In genomic region chr7:129433823-129434171, GRCh38 we compare ENCODE assay signal across 8 cellular contexts. TPM values are rescaled to one million over a fixed set of nuclear protein-coding genes. Genes with fewer than 3 reads are reported as not detected.
DNase-seq lines count a peak whose midpoint lies in the region; ATAC-seq and TF ChIP-seq lines count a peak whose summit lies in the region.

No MANE protein-coding gene starts in this region.

- in situ Hi-C loops in HAP-1 (cut with MboI; ENCODE audit: low sequenced_read_pairs): no loop called here

- 1% methylated on average over 20 of the region's 20 CpGs for WGBS in mesenchymal stem cell

- no peaks in the 10 kb centered on the region for H3K36me3 ChIP-seq in HAP-1 (replicated peaks)
- H3K36me3 ChIP-seq in Loucy (ENCODE audit: insufficient read depth, low read length): no peaks in the 10 kb centered on the region
- no peaks in the 10 kb centered on the region for H3K36me3 ChIP-seq in mesenchymal stem cell (ENCODE audit: control insufficient read depth in 1 of 2, insufficient read depth in 2 of 2, low read depth in 1 of 2, low read length in 2 of 2)
- no peaks in the 10 kb centered on the region for H3K36me3 ChIP-seq in vagina

- H2BK5ac ChIP-seq in mesenchymal stem cell (ENCODE audit: low read depth, low read length, poor library complexity, severe bottlenecking): no peak overlapping the region

- no peak overlapping the region for H3K23ac ChIP-seq in mesenchymal stem cell (ENCODE audit: low read length in 2 of 2)

- no peak for TF ChIP-seq POLR2A in vagina (IDR thresholded peaks at IDR 0.05)

- H3K9ac ChIP-seq in Loucy (ENCODE audit: low read depth, low read length, poor library complexity, severe bottlenecking) (peak overlapping the region; percentile 79), mesenchymal stem cell (ENCODE audit: low read length) (peak overlapping the region; percentile 87)

- H3K79me1 ChIP-seq in mesenchymal stem cell (replicated peaks; ENCODE audit: low read length, poor library complexity, severe bottlenecking): peaks cover 3% of the 10 kb centered on the region

- H3K4me2 ChIP-seq in Loucy (ENCODE audit: low read depth, low read length, poor library complexity, severe bottlenecking): peak overlapping the region; percentile 92
- peak overlapping the region; percentile 86 for H3K4me2 ChIP-seq in mesenchymal stem cell (ENCODE audit: low read length, poor library complexity, severe bottlenecking)

- H3K27me3 ChIP-seq in HAP-1 (ENCODE audit: low read depth) (no peaks in the 10 kb centered on the region), Loucy (ENCODE audit: insufficient read depth, low read length, poor library complexity, severe bottlenecking) (peaks cover 5% of the 10 kb centered on the region), mesenchymal stem cell (ENCODE audit: control insufficient read depth in 1 of 2, insufficient read depth in 1 of 2, low read length in 2 of 2) (peaks cover 8 to 21% of the 10 kb centered on the region in 2 experiments), vagina (no peaks in the 10 kb centered on the region)

- no peaks in the 10 kb centered on the region for H3K79me2 ChIP-seq in Loucy (ENCODE audit: insufficient read depth, low read length)

- H3K9me3 ChIP-seq in HAP-1: no peaks in the 10 kb centered on the region
- no peaks in the 10 kb centered on the region for H3K9me3 ChIP-seq in Loucy (ENCODE audit: insufficient read depth, low read depth, low read length)
- no peaks in the 10 kb centered on the region for H3K9me3 ChIP-seq in mesenchymal stem cell (ENCODE audit: control insufficient read depth, low read length)
- no peaks in the 10 kb centered on the region for H3K9me3 ChIP-seq in vagina

- H3F3A ChIP-seq in Loucy (ENCODE audit: low read depth): no peaks in the 10 kb centered on the region

- H4K20me1 ChIP-seq in Loucy (ENCODE audit: insufficient read depth, low read length, poor library complexity, severe bottlenecking): no peaks in the 10 kb centered on the region

- no peak overlapping the region for H4K91ac ChIP-seq in mesenchymal stem cell (ENCODE audit: low read length)

- H3K27ac Mint-ChIP-seq in central memory CD8-positive, alpha-beta T cell (ENCODE audit: low read depth): peak overlapping the region; percentile 85

- peaks cover 7% of the 10 kb centered on the region for H3K4me1 ChIP-seq in HAP-1
- H3K4me1 ChIP-seq in Loucy (ENCODE audit: insufficient read depth, low read length, poor library complexity, severe bottlenecking): peaks cover 20% of the 10 kb centered on the region
- peaks cover 7% of the 10 kb centered on the region for H3K4me1 ChIP-seq in mesenchymal stem cell (ENCODE audit: control insufficient read depth, insufficient read depth, low read depth, low read length)
- H3K4me1 ChIP-seq in vagina: peaks cover 19% of the 10 kb centered on the region

- H2AK5ac ChIP-seq in mesenchymal stem cell (ENCODE audit: low read length, severe bottlenecking): no peak overlapping the region

- H3K36me3 Mint-ChIP-seq in central memory CD8-positive, alpha-beta T cell (ENCODE audit: insufficient read depth): peaks cover 8% of the 10 kb centered on the region

- H2BK12ac ChIP-seq in mesenchymal stem cell (ENCODE audit: low read length in 2 of 2): no peak overlapping the region

- no peaks in the 10 kb centered on the region for H3K9me3 Mint-ChIP-seq in central memory CD8-positive, alpha-beta T cell

- ATAC-seq in GM18517 (IDR thresholded peaks at IDR 0.05; ENCODE audit: unreplicated experiment): peak; percentile 61
- peak; percentile 71 for ATAC-seq in central memory CD8-positive, alpha-beta T cell (replicated peaks; ENCODE audit: extremely low read depth, poor library complexity, severe bottlenecking)

- H3K9me2 ChIP-seq in Loucy (replicated peaks; ENCODE audit: low read depth, low read length): no peaks in the 10 kb centered on the region

- H3K27ac ChIP-seq in mesenchymal stem cell (ENCODE audit: low read length, poor library complexity, severe bottlenecking) (no peak overlapping the region), vagina (no peak overlapping the region)

- H3K18ac ChIP-seq in mesenchymal stem cell (ENCODE audit: low read depth in 1 of 2, low read length in 2 of 2): peak overlapping the region in 1 of 2 experiments; percentile 31

- peak overlapping the region; percentile 86 for H2BK15ac ChIP-seq in mesenchymal stem cell (ENCODE audit: low read depth, poor library complexity, severe bottlenecking)

- peak in 1 of 2 experiments; percentile 64 for DNase-seq in HAP-1 (ENCODE audit: low spot score in 2 of 2)
- no peak for DNase-seq in central memory CD8-positive, alpha-beta T cell (ENCODE audit: low spot score in 2 of 2)
- no peak for DNase-seq in mesenchymal stem cell
- no peak for DNase-seq in vagina (ENCODE audit: extremely low spot score in 2 of 2)
- DNase-seq in NK-92 treated with Interleukin-12 subunit alpha and Interleukin-12 subunit beta, amount 100 ng/mL, for 24 hours (lab: John Stamatoyannopoulos, UW): no peak
- DNase-seq in pons (ENCODE audit: low spot score): no peak

- no peak overlapping the region for H2BK120ac ChIP-seq in mesenchymal stem cell (ENCODE audit: low read depth, low read length)

- H2AFZ ChIP-seq in Loucy (ENCODE audit: low read length) (peak overlapping the region; percentile 97), mesenchymal stem cell (ENCODE audit: low read depth, low read length) (peak overlapping the region; percentile 11)

- intact Hi-C loops in vagina (cut with DNase I): no loop called here

- no peak overlapping the region for H3K14ac ChIP-seq in mesenchymal stem cell (ENCODE audit: low read length in 2 of 2)

- 0 out of 2 replicates have a peak, but pooled peaks have one; percentile 24 for TF ChIP-seq CTCF in Loucy (conservative IDR thresholded peaks at IDR 0.05; ENCODE audit: low read length)
- no peak for TF ChIP-seq CTCF in vagina (IDR thresholded peaks at IDR 0.05)

- H4K8ac ChIP-seq in mesenchymal stem cell (ENCODE audit: low read length): peak overlapping the region; percentile 30

- peak overlapping the region; percentile 93 for H3K4me3 Mint-ChIP-seq in central memory CD8-positive, alpha-beta T cell

- H3K27me3 Mint-ChIP-seq in central memory CD8-positive, alpha-beta T cell: peaks cover 36% of the 10 kb centered on the region

- H3K4me1 Mint-ChIP-seq in central memory CD8-positive, alpha-beta T cell: peaks cover 21% of the 10 kb centered on the region

- H3K4me3 ChIP-seq in HAP-1: peak overlapping the region; percentile 73
- peak overlapping the region; percentile 79 for H3K4me3 ChIP-seq in Loucy (ENCODE audit: low read length, poor library complexity, severe bottlenecking)
- peak overlapping the region; percentile 63 to 89 for H3K4me3 ChIP-seq in mesenchymal stem cell (ENCODE audit: insufficient read depth in 1 of 2, low read depth in 1 of 2, low read length in 2 of 2)
- H3K4me3 ChIP-seq in vagina: peak overlapping the region; percentile 71 to 76

- no peak overlapping the region for H3K4ac ChIP-seq in mesenchymal stem cell (ENCODE audit: low read depth in 1 of 2, low read length in 2 of 2)

RNA-seq across cellular contexts. Expression of gene STRIP2, which starts 0.4 kb away (rescaled TPM):
- 0.76 TPM for polyA plus RNA-seq in mesenchymal stem cell (2013, experiment 1 of 2)
- 0.93 TPM for polyA plus RNA-seq in mesenchymal stem cell (2013, experiment 2 of 2)
- 0.49 TPM for total RNA-seq in vagina
